In the genomic region with DNA sequence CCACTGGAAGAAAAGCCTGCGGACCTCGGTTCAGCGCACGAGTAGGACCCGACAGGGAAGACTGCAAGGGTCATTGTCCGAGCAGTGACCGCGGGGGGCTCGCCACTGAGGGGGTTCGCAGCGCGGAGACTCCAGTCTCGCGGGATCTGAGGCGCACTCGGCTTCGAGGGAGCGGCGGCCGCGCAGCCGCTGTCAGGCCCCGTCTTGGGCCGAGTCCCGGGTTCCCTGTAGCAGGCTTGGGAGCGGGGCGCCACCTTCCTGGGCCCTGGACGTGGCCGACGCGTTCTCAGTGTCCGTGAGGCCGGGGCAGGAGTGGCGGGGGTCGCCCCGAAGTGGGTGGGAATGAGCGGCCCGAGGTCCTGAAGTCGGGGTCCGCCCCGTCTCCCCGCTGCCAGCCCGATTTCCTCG, we compare ENCODE assay signal across 8 cellular contexts. TPM values are rescaled to one million over a fixed set of nuclear protein-coding genes. Genes with fewer than 3 reads are reported as not detected.
DNase-seq lines count a peak whose midpoint lies in the region; ATAC-seq and TF ChIP-seq lines count a peak whose summit lies in the region.

No MANE protein-coding gene starts in this region.

- H3K27ac ChIP-seq in angular gyrus (ENCODE audit: low read depth, low read length): peak overlapping the region; percentile 100
- H3K27ac ChIP-seq in thoracic aorta: peak overlapping the region; percentile 93 to 98

- TF ChIP-seq CTCF in kidney epithelial cell (IDR thresholded peaks at IDR 0.05; ENCODE audit: insufficient read depth, low read length, poor library complexity, severe bottlenecking) (no peak), thoracic aorta (IDR thresholded peaks at IDR 0.05) (no peak)

- H3K4me1 ChIP-seq in thoracic aorta (ENCODE audit: control insufficient read depth in 1 of 2, low read depth in 2 of 2): peaks cover 41 to 65% of the 10 kb centered on the region in 2 donors

- H3K4me3 ChIP-seq in kidney epithelial cell (ENCODE audit: low read depth, low read length): peak overlapping the region; percentile 56
- peak overlapping the region; percentile 82 for H3K4me3 ChIP-seq in thoracic aorta

- ATAC-seq in activated T-cell treated with anti-CD3 and anti-CD28 coated beads, Interleukin-2, amount 50 U/mL, for 4 hours: no peak
- ATAC-seq in thoracic aorta (ENCODE audit: insufficient number of reproducible peaks, low FRiP score, low read depth): no peak

- no peaks in the 10 kb centered on the region for H3K27me3 ChIP-seq in kidney epithelial cell (ENCODE audit: control insufficient read depth, insufficient read depth, low read length)
- no peaks in the 10 kb centered on the region for H3K27me3 ChIP-seq in thoracic aorta (replicated peaks; ENCODE audit: insufficient read depth)

- no peaks in the 10 kb centered on the region for H3K9me3 ChIP-seq in thoracic aorta

- peak overlapping the region; percentile 78 for H3K4me3 Mint-ChIP-seq in activated T-cell treated with anti-CD3 and anti-CD28 coated beads, Interleukin-2, amount 50 U/mL, for 4 hours

- H3K4me1 Mint-ChIP-seq in activated T-cell treated with anti-CD3 and anti-CD28 coated beads, Interleukin-2, amount 50 U/mL, for 4 hours (ENCODE audit: low read depth): peaks cover 52% of the 10 kb centered on the region

- H3K36me3 ChIP-seq in kidney epithelial cell (ENCODE audit: control insufficient read depth, insufficient read depth, low read length) (peaks cover 7% of the 10 kb centered on the region), thoracic aorta (peaks cover 46% of the 10 kb centered on the region)

- no peaks in the 10 kb centered on the region for H3K9me3 Mint-ChIP-seq in activated T-cell treated with anti-CD3 and anti-CD28 coated beads, Interleukin-2, amount 50 U/mL, for 4 hours

- H3K36me3 Mint-ChIP-seq in activated T-cell treated with anti-CD3 and anti-CD28 coated beads, Interleukin-2, amount 50 U/mL, for 4 hours (ENCODE audit: insufficient read depth): peaks cover 42% of the 10 kb centered on the region

- no peaks in the 10 kb centered on the region for H3K27me3 Mint-ChIP-seq in activated T-cell treated with anti-CD3 and anti-CD28 coated beads, Interleukin-2, amount 50 U/mL, for 4 hours (ENCODE audit: low read depth)

- no peak for DNase-seq in activated T-cell treated with anti-CD3 and anti-CD28 coated beads, Interleukin-2, amount 50 U/mL, for 4 hours
- DNase-seq in activated T-cell treated with anti-CD3 and anti-CD28 coated beads, Interleukin-2, amount 50 U/mL, for 48 hours: no peak
- no peak for DNase-seq in kidney epithelial cell (ENCODE audit: low read depth)
- DNase-seq in thoracic aorta (ENCODE audit: low spot score): no peak
- DNase-seq in hypothalamus (lab: John Stamatoyannopoulos, UW): no peak
- no peak for DNase-seq in NCI-H1417 (lab: John Stamatoyannopoulos, UW)
- no peak for DNase-seq in COLO829 (ENCODE audit: low spot score)

RNA-seq across cellular contexts. Expression of gene FAM174C, which starts 0.5 kb away (rescaled TPM):
- 100 to 1,000 TPM; 189 to 199 (median 194) TPM for total RNA-seq in activated T-cell treated with anti-CD3 and anti-CD28 coated beads, Interleukin-2, amount 50 U/mL, for 4 hours
- total RNA-seq in kidney epithelial cell (58.5 and 75.0 TPM in 2 replicates), thoracic aorta (10 to 100 TPM; 18.8 to 40.8 TPM)

RNA-seq across cellular contexts. Expression of gene CIRBP, which starts 5.7 kb away (rescaled TPM):
- 100 to 1,000 TPM; 269 to 294 (median 285) TPM for total RNA-seq in activated T-cell treated with anti-CD3 and anti-CD28 coated beads, Interleukin-2, amount 50 U/mL, for 4 hours
- total RNA-seq in kidney epithelial cell (298 and 403 TPM in 2 replicates), thoracic aorta (100 to 1,000 TPM; 492 to 644 TPM)

RNA-seq across cellular contexts. Expression of gene EFNA2, which starts 10.8 kb away (rescaled TPM):
- total RNA-seq in activated T-cell treated with anti-CD3 and anti-CD28 coated beads, Interleukin-2, amount 50 U/mL, for 4 hours: not detected
- total RNA-seq in kidney epithelial cell (3.1 and 5.3 TPM in 2 replicates), thoracic aorta (not detected)

RNA-seq across cellular contexts. Expression of gene MIDN, which starts 26.5 kb away (rescaled TPM):
- total RNA-seq in activated T-cell treated with anti-CD3 and anti-CD28 coated beads, Interleukin-2, amount 50 U/mL, for 4 hours: 10 to 100 TPM; 63.2 to 70.0 (median 68.7) TPM
- total RNA-seq in kidney epithelial cell (66.8 and 69.4 TPM in 2 replicates), thoracic aorta (100 to 1,000 TPM in 1 of 2 donors, 10 to 100 TPM in 1; 80.1 to 124 TPM)

RNA-seq across cellular contexts. Expression of gene ATP5F1D, which starts 33.3 kb away (rescaled TPM):
- 100 to 1,000 TPM; 259 to 434 (median 312) TPM for total RNA-seq in activated T-cell treated with anti-CD3 and anti-CD28 coated beads, Interleukin-2, amount 50 U/mL, for 4 hours
- 55.3 and 69.8 TPM in 2 replicates for total RNA-seq in kidney epithelial cell
- 10 to 100 TPM; 40.4 to 45.1 TPM for total RNA-seq in thoracic aorta
